Comparison of ENCODE assay signal across 8 cellular contexts in genomic region chr1:45493116-45493697, GRCh38. TPM values are rescaled to one million over a fixed set of nuclear protein-coding genes. Genes with fewer than 3 reads are reported as not detected.
DNase-seq lines count a peak whose midpoint lies in the region; ATAC-seq, FAIRE-seq and TF ChIP-seq lines count a peak whose summit lies in the region.

No MANE protein-coding gene starts in this region.

- no peaks in the 10 kb centered on the region for H3K36me3 Mint-ChIP-seq in activated CD4-positive, alpha-beta memory T cell treated with anti-CD3 and anti-CD28 coated beads for 36 hours

- TF ChIP-seq CTCF in GM13976 (IDR thresholded peaks at IDR 0.05; ENCODE audit: borderline replicate concordance, control extremely low read depth, extremely low read depth, insufficient read depth, missing control alignments) (peak; percentile 34), epithelial cell of proximal tubule (conservative IDR thresholded peaks at IDR 0.05; ENCODE audit: low read depth, low read length) (peak; percentile 62), pancreas (IDR thresholded peaks at IDR 0.05) (peak in 2 of 4 donors; percentile 31 to 33)

- peaks cover 0 to 3% (median 0%) of the 10 kb centered on the region in 3 donors for H3K4me1 ChIP-seq in pancreas

- H3K36me3 ChIP-seq in pancreas = no peaks in the 10 kb centered on the region

- CTCF ChIA-PET in activated CD4-positive, alpha-beta memory T cell treated with anti-CD3 and anti-CD28 coated beads for 36 hours (lab: Charles Lee) = interaction anchor here (0.7 to 7.5 kb wide), 43 partner anchors 8 to 703 kb away, joined by 3 to 237 read pairs (median 5); partner anchors contain the start of genes HECTD3, MUTYH, TOE1 and UROD

- no peak overlapping the region for H3K4me3 ChIP-seq in epithelial cell of proximal tubule (ENCODE audit: low read depth, low read length)
- H3K4me3 ChIP-seq in pancreas = no peak overlapping the region

- in situ Hi-C loops in GM13976 (cut with MboI; ENCODE audit: low sequenced_read_pairs, unreplicated experiment) = loop anchor here (5.0 to 10.0 kb wide), 2 partner anchors 136 to 478 kb away; partner anchors contain the start of genes HECTD3 and UROD

- H3K4me1 Mint-ChIP-seq in activated CD4-positive, alpha-beta memory T cell treated with anti-CD3 and anti-CD28 coated beads for 36 hours (ENCODE audit: low read depth) = peaks cover 6% of the 10 kb centered on the region

- H3K27ac ChIP-seq in pancreas = no peak overlapping the region

- no peaks in the 10 kb centered on the region for H3K9me3 Mint-ChIP-seq in activated CD4-positive, alpha-beta memory T cell treated with anti-CD3 and anti-CD28 coated beads for 36 hours

- no peaks in the 10 kb centered on the region for H3K27me3 ChIP-seq in pancreas

- POLR2A ChIA-PET in activated CD4-positive, alpha-beta memory T cell treated with anti-CD3 and anti-CD28 coated beads for 36 hours (lab: Charles Lee) = interaction anchor here (1.4 kb wide), 1 partner anchor 153 kb away, joined by 6 read pairs; the partner anchor contains the start of genes MUTYH and TOE1

- ATAC-seq in pancreas (no peak), GM19463 (IDR thresholded peaks at IDR 0.05; ENCODE audit: unreplicated experiment) (no peak), HG02870 (IDR thresholded peaks at IDR 0.05; ENCODE audit: unreplicated experiment) (no peak)

- no peak overlapping the region for H3K27ac Mint-ChIP-seq in activated CD4-positive, alpha-beta memory T cell treated with anti-CD3 and anti-CD28 coated beads for 36 hours

- no peak for FAIRE-seq in pancreas (lab: Jason Lieb, UNC)

- DNase-seq in Ammon's horn (ENCODE audit: low spot score) = peak; percentile 83
- peak; percentile 61 for DNase-seq in GM13976 (ENCODE audit: low spot score)
- peak; percentile 69 for DNase-seq in NCI-H2227 (lab: John Stamatoyannopoulos, UW; ENCODE audit: unreplicated experiment)
- peak; percentile 57 for DNase-seq in activated CD4-positive, alpha-beta memory T cell treated with anti-CD3 and anti-CD28 coated beads for 36 hours
- DNase-seq in epithelial cell of proximal tubule (ENCODE audit: low read depth) = no peak
- DNase-seq in pancreas = peak in 4 of 6 donors; percentile 18 to 56 (median 32)

- no peak overlapping the region for H3K4me3 Mint-ChIP-seq in activated CD4-positive, alpha-beta memory T cell treated with anti-CD3 and anti-CD28 coated beads for 36 hours

- 61 to 75% methylated on average over 2 of the region's 2 CpGs for WGBS in pancreas, 2 donors

- no peaks in the 10 kb centered on the region for H3K27me3 Mint-ChIP-seq in activated CD4-positive, alpha-beta memory T cell treated with anti-CD3 and anti-CD28 coated beads for 36 hours

- no peaks in the 10 kb centered on the region for H3K9me3 ChIP-seq in pancreas

- intact Hi-C loops in activated CD4-positive, alpha-beta memory T cell treated with anti-CD3 and anti-CD28 coated beads for 36 hours (cut with micrococcal nuclease) = loop anchor here (1.0 to 5.0 kb wide), 4 partner anchors 133 to 761 kb away; partner anchors contain the start of genes BEST4 and RNU5D-1
- intact Hi-C loops in pancreas (cut with DNase I) = loop anchor here in 2 of 3 donors (5.0 kb wide), 2 partner anchors 131 to 476 kb away; no protein-coding TSS in a partner anchor

RNA-seq across cellular contexts. Expression of gene TESK2, which starts 2.2 kb away (rescaled TPM):
- 1 to 10 TPM; 4.6 to 6.0 TPM for total RNA-seq in activated CD4-positive, alpha-beta memory T cell treated with anti-CD3 and anti-CD28 coated beads for 36 hours
- total RNA-seq in epithelial cell of proximal tubule (1.1 and 2.9 TPM in 2 replicates), pancreas (1 to 10 TPM; 1.9 to 3.6 (median 2.6) TPM)
- 1 to 10 TPM; 1.5 to 3.2 TPM for polyA plus RNA-seq in pancreas

RNA-seq across cellular contexts. Expression of gene CCDC163, which starts 6.7 kb away (rescaled TPM):
- 1 to 10 TPM; 5.1 to 5.7 TPM for total RNA-seq in activated CD4-positive, alpha-beta memory T cell treated with anti-CD3 and anti-CD28 coated beads for 36 hours
- total RNA-seq in epithelial cell of proximal tubule = 0.69 and 1.7 TPM in 2 replicates
- 1 to 10 TPM; 1.2 to 4.0 (median 2.2) TPM for total RNA-seq in pancreas
- polyA plus RNA-seq in pancreas = 1 to 10 TPM; 3.2 to 4.6 TPM

RNA-seq across cellular contexts. Expression of gene MMACHC, which starts 6.9 kb away (rescaled TPM):
- total RNA-seq in activated CD4-positive, alpha-beta memory T cell treated with anti-CD3 and anti-CD28 coated beads for 36 hours = 1 to 10 TPM; 6.0 to 6.2 TPM
- total RNA-seq in epithelial cell of proximal tubule (5.1 and 7.8 TPM in 2 replicates), pancreas (1 to 10 TPM; 3.2 to 5.7 (median 4.0) TPM)
- polyA plus RNA-seq in pancreas = 1 to 10 TPM; 1.2 to 1.5 TPM

RNA-seq across cellular contexts. Expression of gene PRDX1, which starts 28.5 kb away (rescaled TPM):
- total RNA-seq in activated CD4-positive, alpha-beta memory T cell treated with anti-CD3 and anti-CD28 coated beads for 36 hours = 100 to 1,000 TPM; 479 to 481 TPM
- total RNA-seq in epithelial cell of proximal tubule = 824 and 1,060 TPM in 2 replicates
- total RNA-seq in pancreas = 100 to 1,000 TPM in 2 of 6 donors, 10 to 100 TPM in 4; 49.3 to 124 (median 61.7) TPM
- polyA plus RNA-seq in pancreas = 100 to 1,000 TPM; 111 to 142 TPM

RNA-seq across cellular contexts. Expression of gene AKR1A1, which starts 57.4 kb away (rescaled TPM):
- 100 to 1,000 TPM; 184 TPM for total RNA-seq in activated CD4-positive, alpha-beta memory T cell treated with anti-CD3 and anti-CD28 coated beads for 36 hours
- 122 and 135 TPM in 2 replicates for total RNA-seq in epithelial cell of proximal tubule
- total RNA-seq in pancreas = 100 to 1,000 TPM in 3 of 6 donors, 10 to 100 TPM in 3; 77.6 to 127 (median 110) TPM
- 100 to 1,000 TPM; 133 to 138 TPM for polyA plus RNA-seq in pancreas
